ENCODE assay signal across 1 cellular context in the genomic region with DNA sequence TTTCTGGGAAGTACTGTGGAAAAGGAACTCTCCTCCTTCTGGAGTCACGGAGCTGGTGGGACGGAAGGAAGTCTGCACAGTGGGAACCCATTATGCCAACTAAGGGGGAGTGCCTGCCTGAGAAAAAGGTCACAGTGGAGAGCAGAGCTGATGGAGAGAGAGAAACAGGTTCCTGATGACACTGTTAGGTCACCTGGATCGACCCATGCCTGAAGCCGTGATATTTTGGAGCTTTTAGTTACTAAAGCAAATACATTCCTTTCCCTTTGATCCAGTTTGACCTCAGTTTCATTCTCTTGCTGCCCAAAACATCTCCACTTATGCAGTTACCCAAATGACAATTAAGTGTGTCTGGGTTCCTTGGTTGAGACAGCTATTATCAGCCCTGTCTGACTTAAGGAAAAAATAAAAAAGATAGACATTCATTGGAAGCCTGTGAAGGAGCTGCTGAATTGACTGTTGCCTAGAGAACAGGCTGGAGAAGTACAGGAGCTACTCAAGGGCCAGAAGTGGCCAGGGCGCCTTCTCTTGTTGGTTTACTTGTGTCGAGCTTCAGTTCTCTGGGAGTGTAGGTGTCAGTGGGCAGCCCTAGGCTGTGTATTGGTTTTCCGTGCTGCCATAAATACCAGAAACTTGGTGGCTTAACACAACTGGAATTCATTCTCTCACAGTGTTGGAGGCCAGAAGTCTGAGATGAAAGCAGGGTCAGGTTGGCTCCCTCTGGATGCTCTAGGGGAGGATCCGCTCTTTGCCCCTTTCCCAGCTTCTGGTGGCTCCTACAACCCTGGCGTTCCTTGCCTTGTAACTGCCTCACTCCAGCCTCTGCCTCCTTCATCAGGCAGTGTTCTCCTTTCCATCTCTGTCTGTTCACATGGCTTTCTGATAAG.
TF ChIP-seq lines count a peak whose summit lies in the region.

No MANE protein-coding gene starts in this region.

TF ChIP-seq in WTC11, 78 proteins besides CTCF, POLR2A, EP300 and RAD21 (continued from another document):
- TF ChIP-seq, protein P1, sequence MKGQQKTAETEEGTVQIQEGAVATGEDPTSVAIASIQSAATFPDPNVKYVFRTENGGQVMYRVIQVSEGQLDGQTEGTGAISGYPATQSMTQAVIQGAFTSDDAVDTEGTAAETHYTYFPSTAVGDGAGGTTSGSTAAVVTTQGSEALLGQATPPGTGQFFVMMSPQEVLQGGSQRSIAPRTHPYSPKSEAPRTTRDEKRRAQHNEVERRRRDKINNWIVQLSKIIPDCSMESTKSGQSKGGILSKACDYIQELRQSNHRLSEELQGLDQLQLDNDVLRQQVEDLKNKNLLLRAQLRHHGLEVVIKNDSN (CRISPR knock-in tag; IDR thresholded peaks at IDR 0.05), result no peak
- no peak for TF ChIP-seq SP1 (CRISPR knock-in tag; conservative IDR thresholded peaks at IDR 0.05)
